ENCODE assay signal across 1 cellular context in genomic region chr2:150134223-150134858, GRCh38.
TF ChIP-seq lines count a peak whose summit lies in the region.

No MANE protein-coding gene starts in this region.

TF ChIP-seq in endothelial cell of umbilical vein, 7 proteins besides CTCF, POLR2A, EP300 and RAD21:
- TF ChIP-seq MAX (IDR thresholded peaks at IDR 0.05; ENCODE audit: insufficient read depth, insufficient read length) (no peak), GATA2 (IDR thresholded peaks at IDR 0.05; ENCODE audit: insufficient read depth, insufficient read length, low read depth, low read length) (no peak), JUN (IDR thresholded peaks at IDR 0.05; ENCODE audit: borderline replicate concordance, insufficient read depth, insufficient read length, low read depth) (no peak), POLR2AphosphoS5 (IDR thresholded peaks at IDR 0.05; ENCODE audit: insufficient read depth, low read depth, low read length) (no peak), MYC (IDR thresholded peaks at IDR 0.05; ENCODE audit: low read depth, low read length) (no peak), FOS (IDR thresholded peaks at IDR 0.05; ENCODE audit: borderline replicate concordance, insufficient read depth, low read length) (no peak), EZH2 (IDR thresholded peaks at IDR 0.05; ENCODE audit: borderline replicate concordance, low read depth, low read length, severe bottlenecking) (no peak)
